8 cellular contexts compared by ENCODE assay signal in the genomic region with DNA sequence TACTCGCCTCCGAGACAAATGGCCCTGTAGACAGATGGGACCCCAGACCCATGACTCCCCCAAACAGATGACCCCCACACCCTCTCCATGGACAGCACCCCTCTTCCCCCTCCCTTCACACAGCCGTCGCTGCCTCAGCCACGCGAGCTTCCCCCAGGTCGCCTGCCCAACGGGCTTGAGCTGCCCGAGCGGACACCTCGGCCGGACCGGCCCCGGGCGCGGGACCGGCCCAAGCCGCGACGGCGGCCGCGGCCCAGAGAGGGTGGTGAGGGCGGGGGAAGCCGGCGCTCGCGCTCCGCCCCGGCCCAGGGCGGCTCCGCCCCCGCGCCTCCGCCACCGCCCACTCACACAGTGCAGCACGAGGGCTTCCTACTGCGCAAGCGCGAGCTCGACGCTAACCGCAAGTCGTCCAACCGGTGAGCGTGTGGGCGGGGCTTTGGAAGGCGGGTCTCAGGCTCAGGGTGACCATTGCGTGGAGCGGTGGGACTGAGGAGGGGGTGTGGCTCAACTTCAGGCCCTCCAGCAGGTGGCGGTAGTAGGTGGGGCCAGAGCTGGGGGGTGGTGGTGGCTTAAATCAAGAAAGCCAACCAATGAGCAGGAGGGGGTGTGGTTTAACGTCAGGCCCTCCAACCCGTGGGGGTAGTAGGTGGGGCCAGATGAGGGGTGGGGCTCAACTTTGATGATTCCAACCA. TPM values are rescaled to one million over a fixed set of nuclear protein-coding genes. Genes with fewer than 3 reads are reported as not detected.
A peak's percentile ranks its signal among the peaks of the same experiment; 100 is the strongest.
DNase-seq lines count a peak whose midpoint lies in the region; ATAC-seq and TF ChIP-seq lines count a peak whose summit lies in the region.

No MANE protein-coding gene starts in this region.

- H3K9me3 ChIP-seq in IMR-90 (ENCODE audit: control insufficient read depth, insufficient read depth, low read length) (no peaks in the 10 kb centered on the region), mucosa of rectum (ENCODE audit: control insufficient read depth in 2 of 2, low read length in 2 of 2) (no peaks in the 10 kb centered on the region)

- H3K4me3 ChIP-seq in IMR-90 (ENCODE audit: insufficient read depth, low read depth, low read length) (peak overlapping the region; percentile 63), mucosa of rectum (ENCODE audit: low read length in 2 of 2) (peak overlapping the region; percentile 47 to 69)

- peak overlapping the region; percentile 48; the same call in 1 of the 3 replicates for H2BK15ac ChIP-seq in IMR-90 (ENCODE audit: low read depth, low read length)

- H4K91ac ChIP-seq in IMR-90 (ENCODE audit: insufficient read depth, low read depth, low read length), result peak overlapping the region; percentile 95

- no peak overlapping the region for H2BK20ac ChIP-seq in IMR-90 (ENCODE audit: low read depth, low read length)

- no peaks in the 10 kb centered on the region for H3K9me1 ChIP-seq in IMR-90 (ENCODE audit: insufficient read depth, low read length)

- peak overlapping the region; percentile 67; the same call in 1 of the 2 replicates for H2BK120ac ChIP-seq in IMR-90 (ENCODE audit: low read depth, low read length)

- TF ChIP-seq CTCF in IMR-90 (conservative IDR thresholded peaks at IDR 0.05; ENCODE audit: low read depth, low read length), result no peak

- no TSS peak for BruUV-seq in IMR-90 (replicated peaks; lab: Mats Ljungman, UMichigan)

- TF ChIP-seq RAD21 in IMR-90 (IDR thresholded peaks at IDR 0.05; ENCODE audit: low read length), result no peak

- H4K8ac ChIP-seq in IMR-90 (ENCODE audit: low read depth in 2 of 2, low read length in 2 of 2), result peak overlapping the region; percentile 79 to 99

- in situ Hi-C loops in IMR-90 (cut with MboI; ENCODE audit: low sequenced_read_pairs), result no loop called here

- peak overlapping the region; percentile 99 for H3K4ac ChIP-seq in IMR-90 (ENCODE audit: low read depth, low read length)

- CTCF ChIA-PET in IMR-90 (lab: Yijun Ruan, JAX), result interaction anchor here (0.9 to 1.0 kb wide), 2 partner anchors 32 to 106 kb away, joined by 3 read pairs; no protein-coding TSS in a partner anchor

- H4K5ac ChIP-seq in IMR-90 (ENCODE audit: low read depth, low read length), result peak overlapping the region; percentile 61

- peak overlapping the region; percentile 100 for H2AK9ac ChIP-seq in IMR-90 (replicated peaks; ENCODE audit: low read depth, low read length, poor library complexity)

- H3K27me3 ChIP-seq in IMR-90 (ENCODE audit: control insufficient read depth, insufficient read depth, low read length) (peaks cover 25% of the 10 kb centered on the region), mucosa of rectum (ENCODE audit: control insufficient read depth in 2 of 2, insufficient read depth in 2 of 2, low read length in 2 of 2) (peaks cover 19 to 21% of the 10 kb centered on the region in 2 donors)

- TF ChIP-seq POLR2A in IMR-90 (IDR thresholded peaks at IDR 0.05; ENCODE audit: low read depth, low read length), result peak; percentile 76
- TF ChIP-seq POLR2A in erythroblast (IDR thresholded peaks at IDR 0.05; ENCODE audit: low read length), result no peak

- H3K36me3 ChIP-seq in IMR-90 (ENCODE audit: control insufficient read depth, insufficient read depth, low read length) (no peaks in the 10 kb centered on the region), mucosa of rectum (ENCODE audit: control insufficient read depth in 2 of 2, insufficient read depth in 2 of 2, low read length in 2 of 2) (no peaks in the 10 kb centered on the region)

- H3K4me2 ChIP-seq in IMR-90 (ENCODE audit: low read depth, low read length), result peak overlapping the region; percentile 89

- H3K27ac ChIP-seq in IMR-90 (ENCODE audit: insufficient read depth, low read length), result peak overlapping the region; percentile 91
- H3K27ac ChIP-seq in mucosa of rectum (ENCODE audit: low read depth in 2 of 2, low read length in 2 of 2), result peak overlapping the region in 1 of 2 donors; percentile 18

- peaks cover 8% of the 10 kb centered on the region for H3K4me1 ChIP-seq in IMR-90 (ENCODE audit: control insufficient read depth, insufficient read depth, low read length)
- peaks cover 0 to 4% of the 10 kb centered on the region in 2 donors for H3K4me1 ChIP-seq in mucosa of rectum (ENCODE audit: control insufficient read depth in 2 of 2, insufficient read depth in 2 of 2, low read length in 2 of 2)

- 0 out of 4 replicates have a peak, but pooled peaks cover 0 to 4% of the 10 kb centered on the region in 2 experiments for H3K79me1 ChIP-seq in IMR-90 (ENCODE audit: low read depth in 1 of 2, low read length in 2 of 2)

- dilution Hi-C loops in IMR-90 (cut with HindIII; ENCODE audit: low sequenced_read_pairs, unreplicated experiment), result no loop called here

- peak overlapping the region; percentile 100 for H3K14ac ChIP-seq in IMR-90 (replicated peaks; ENCODE audit: low read depth, low read length)

- DNase-seq in DMS 273 treated with DMSO at 0.1 percent for 48 hours (lab: John Stamatoyannopoulos, UW), result peak; percentile 92
- DNase-seq in IMR-90, result peak; percentile 100
- peak; percentile 100 for DNase-seq in OCI-M1 (lab: John Stamatoyannopoulos, UW)
- DNase-seq in activated T-cell treated with anti-CD3 and anti-CD28 coated beads for 4 hours, result peak; percentile 87
- DNase-seq in erythroblast (lab: John Stamatoyannopoulos, UW), result peak; percentile 99
- DNase-seq in stimulated activated CD8-positive, alpha-beta memory T cell treated with anti-CD3 and anti-CD28 coated beads, Interleukin-4, amount 100 ng/mL, for 24 hours (ENCODE audit: low read depth), result peak; percentile 90

- peak; percentile 85 for ATAC-seq in GM21529 (IDR thresholded peaks at IDR 0.05; ENCODE audit: unreplicated experiment)
- ATAC-seq in IMR-90 (ENCODE audit: low read depth), result peak; percentile 95

- peak overlapping the region; percentile 98 for H2AFZ ChIP-seq in IMR-90 (replicated peaks; ENCODE audit: low read length, poor library complexity)

- H3K18ac ChIP-seq in IMR-90 (ENCODE audit: low read depth, low read length), result peak overlapping the region; percentile 79

- H2AK5ac ChIP-seq in IMR-90 (ENCODE audit: low read depth, low read length), result peak overlapping the region; percentile 97

- no peaks in the 10 kb centered on the region for H4K20me1 ChIP-seq in IMR-90 (ENCODE audit: insufficient read depth, low read length)

- H3K56ac ChIP-seq in IMR-90 (ENCODE audit: extremely low read depth, insufficient read depth, low read length), result peak overlapping the region; percentile 92; the same call in 1 of the 2 replicates

- H2BK5ac ChIP-seq in IMR-90 (ENCODE audit: low read depth, low read length, poor library complexity, severe bottlenecking), result peak overlapping the region; percentile 98

- intact Hi-C loops in IMR-90 (cut with micrococcal nuclease), result no loop called here

- 0% methylated on average over 3 of the region's 53 CpGs; no CpG with 5 or more reads in 1 of the 2 experiments for WGBS in IMR-90 (ENCODE audit: extremely low coverage in 2 of 2, insufficient read length in 1 of 2), 2 experiments

- POLR2A ChIA-PET in IMR-90 (lab: Charles Lee; ENCODE audit: unreplicated experiment), result interaction anchor here (0.6 kb wide), 2 partner anchors 38 to 577 kb away, joined by 3 to 5 read pairs; no protein-coding TSS in a partner anchor

- H3K9ac ChIP-seq in IMR-90 (ENCODE audit: low read depth, low read length) (peak overlapping the region; percentile 84), mucosa of rectum (ENCODE audit: low read depth in 1 of 2, low read length in 2 of 2) (peak overlapping the region; percentile 59 to 68)

- peak overlapping the region; percentile 50 for H3K23ac ChIP-seq in IMR-90 (ENCODE audit: low read depth, low read length)

TF ChIP-seq in IMR-90, 13 proteins besides CTCF, POLR2A, EP300 and RAD21:
- TF ChIP-seq RFX5 (IDR thresholded peaks at IDR 0.05; ENCODE audit: low read depth, low read length), result no peak
- peak; percentile 37; the same call in 1 of the 2 replicates for TF ChIP-seq CEBPB (IDR thresholded peaks at IDR 0.05; ENCODE audit: low read depth, low read length)
- TF ChIP-seq CHD1 (IDR thresholded peaks at IDR 0.05; ENCODE audit: low read depth, low read length), result peak; percentile 69; the same call in 1 of the 2 replicates
- 0 out of 2 replicates have a peak, but pooled peaks have one; percentile 2 for TF ChIP-seq NFE2L2 (IDR thresholded peaks at IDR 0.05; ENCODE audit: low read depth, low read length)
- peak; percentile 95 for TF ChIP-seq MAZ (IDR thresholded peaks at IDR 0.05; ENCODE audit: borderline replicate concordance, low read depth, low read length)
- peak; percentile 33; the same call in 1 of the 2 replicates for TF ChIP-seq MXI1 (IDR thresholded peaks at IDR 0.05; ENCODE audit: borderline replicate concordance, low read depth, low read length)
- TF ChIP-seq SMC3 (IDR thresholded peaks at IDR 0.05; ENCODE audit: low read depth, low read length), result no peak
- TF ChIP-seq, protein P1, sequence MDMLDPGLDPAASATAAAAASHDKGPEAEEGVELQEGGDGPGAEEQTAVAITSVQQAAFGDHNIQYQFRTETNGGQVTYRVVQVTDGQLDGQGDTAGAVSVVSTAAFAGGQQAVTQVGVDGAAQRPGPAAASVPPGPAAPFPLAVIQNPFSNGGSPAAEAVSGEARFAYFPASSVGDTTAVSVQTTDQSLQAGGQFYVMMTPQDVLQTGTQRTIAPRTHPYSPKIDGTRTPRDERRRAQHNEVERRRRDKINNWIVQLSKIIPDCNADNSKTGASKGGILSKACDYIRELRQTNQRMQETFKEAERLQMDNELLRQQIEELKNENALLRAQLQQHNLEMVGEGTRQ (IDR thresholded peaks at IDR 0.05; ENCODE audit: low read depth, low read length), result peak; percentile 88
- TF ChIP-seq, protein P2, sequence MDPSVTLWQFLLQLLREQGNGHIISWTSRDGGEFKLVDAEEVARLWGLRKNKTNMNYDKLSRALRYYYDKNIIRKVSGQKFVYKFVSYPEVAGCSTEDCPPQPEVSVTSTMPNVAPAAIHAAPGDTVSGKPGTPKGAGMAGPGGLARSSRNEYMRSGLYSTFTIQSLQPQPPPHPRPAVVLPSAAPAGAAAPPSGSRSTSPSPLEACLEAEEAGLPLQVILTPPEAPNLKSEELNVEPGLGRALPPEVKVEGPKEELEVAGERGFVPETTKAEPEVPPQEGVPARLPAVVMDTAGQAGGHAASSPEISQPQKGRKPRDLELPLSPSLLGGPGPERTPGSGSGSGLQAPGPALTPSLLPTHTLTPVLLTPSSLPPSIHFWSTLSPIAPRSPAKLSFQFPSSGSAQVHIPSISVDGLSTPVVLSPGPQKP (IDR thresholded peaks at IDR 0.05; ENCODE audit: borderline replicate concordance, low read depth, low read length), result no peak
- peak; percentile 43; the same call in 1 of the 2 replicates for TF ChIP-seq BHLHE40 (IDR thresholded peaks at IDR 0.05; ENCODE audit: low read depth, low read length)
- no peak for TF ChIP-seq MAFK (IDR thresholded peaks at IDR 0.05; ENCODE audit: low read depth, low read length)
TF ChIP-seq in IMR-90: peak in this region for 7.

RNA-seq across cellular contexts. Expression of gene SHKBP1, which starts 6.2 kb away (rescaled TPM):
- 15.6 and 16.1 TPM in 2 replicates for total RNA-seq in IMR-90 (2012; rRNA removed)
- 94.0 and 108 TPM in 2 replicates for polyA plus RNA-seq in IMR-90 (2012; rRNA removed)
- 70.5 and 114 TPM in 2 replicates for polyA plus RNA-seq in IMR-90 (2012; cell fraction: cytosol; rRNA removed)
- 124 and 239 TPM in 2 replicates for polyA plus RNA-seq in IMR-90 (2012; cell fraction: nucleus; rRNA removed; ENCODE audit: low replicate concordance)

RNA-seq across cellular contexts. Expression of gene LTBP4, which starts 30.7 kb away (rescaled TPM):
- 4.4 and 14.7 TPM in 2 replicates for total RNA-seq in IMR-90 (2012; rRNA removed)
- 61.6 and 70.3 TPM in 2 replicates for polyA plus RNA-seq in IMR-90 (2012; rRNA removed)
- polyA plus RNA-seq in IMR-90 (2012; cell fraction: cytosol; rRNA removed), result 121 and 133 TPM in 2 replicates
- polyA plus RNA-seq in IMR-90 (2012; cell fraction: nucleus; rRNA removed; ENCODE audit: low replicate concordance), result 202 and 477 TPM in 2 replicates
